2 cellular contexts compared by ENCODE assay signal in the genomic region with DNA sequence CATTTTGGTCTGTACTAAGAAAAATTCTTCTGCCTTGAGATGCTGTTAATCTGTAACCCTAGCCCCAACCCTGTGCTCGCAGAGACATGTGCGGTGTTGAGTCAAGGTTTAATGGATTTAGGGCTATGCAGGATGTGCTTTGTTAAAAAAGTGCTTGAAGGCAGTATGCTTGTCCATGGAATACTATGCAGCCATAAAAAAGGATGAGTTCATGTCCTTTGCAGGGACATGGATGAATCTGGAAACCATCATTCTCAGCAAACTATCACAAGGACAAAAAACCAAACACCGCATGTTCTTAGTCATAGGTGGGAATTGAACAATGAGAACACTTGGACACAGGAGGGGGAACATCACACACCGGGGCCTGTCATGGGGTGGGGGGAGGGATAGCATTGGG. TPM values are rescaled to one million over a fixed set of nuclear protein-coding genes. Genes with fewer than 3 reads are reported as not detected.
DNase-seq lines count a peak whose midpoint lies in the region; ATAC-seq, FAIRE-seq and TF ChIP-seq lines count a peak whose summit lies in the region.
"Not testable (repeated sequence)": the region's sequence is repeated elsewhere in the genome, so short reads cannot be mapped to it uniquely, and the experiment has no call there.

No MANE protein-coding gene starts in this region.

- H4K20me1 ChIP-seq in K562 (replicated peaks; ENCODE audit: control insufficient read depth, insufficient read depth, low read length): not testable (repeated sequence)

- not testable (repeated sequence) for H3K36me3 ChIP-seq in HEK293 (ENCODE audit: control insufficient read depth in 2 of 2, insufficient read depth in 1 of 2, low read length in 2 of 2); K562 (ENCODE audit: control insufficient read depth, insufficient read depth, low read length)

- not testable (repeated sequence) for H3K9me3 ChIP-seq in HEK293 (ENCODE audit: control insufficient read depth, insufficient read depth, low read depth, low read length); K562 (replicated peaks; ENCODE audit: control insufficient read depth, insufficient read depth, low read depth, low read length)

- not testable (repeated sequence) for TF ChIP-seq EP300 in K562 (IDR thresholded peaks at IDR 0.05; ENCODE audit: low read length)

- not testable (repeated sequence) for H3K4me2 ChIP-seq in K562 (ENCODE audit: insufficient read depth, low read length)

- ATAC-seq in K562: not testable (repeated sequence)

- not testable (repeated sequence) for H2AFZ ChIP-seq in K562 (ENCODE audit: low read depth, low read length)

- not testable (repeated sequence) for H3K27me3 ChIP-seq in K562 (ENCODE audit: control insufficient read depth in 2 of 2, insufficient read depth in 2 of 2, low read length in 2 of 2)

- DNase-seq in K562 (ENCODE audit: extremely low read depth in 1 of 4, low spot score in 3 of 4): not testable (repeated sequence)

- not testable (repeated sequence) for H3K4me1 ChIP-seq in HEK293 (ENCODE audit: control insufficient read depth, insufficient read depth, low read length); K562 (replicated peaks in 1 of 2; ENCODE audit: control insufficient read depth in 2 of 2, insufficient read depth in 2 of 2, low read length in 2 of 2)

- H3K27ac ChIP-seq in HEK293 (ENCODE audit: extremely low read depth, low read depth, low read length); K562 (ENCODE audit: extremely low read depth, low read depth, low read length): not testable (repeated sequence)

- H3K79me2 ChIP-seq in K562 (ENCODE audit: control insufficient read depth, insufficient read depth, low read length): not testable (repeated sequence)

- intact Hi-C loops in K562 (cut with micrococcal nuclease): not testable (repeated sequence)

- TF ChIP-seq CTCF in HEK293 (tag by site-specific recombination; IDR thresholded peaks at IDR 0.05); K562 (IDR thresholded peaks at IDR 0.05 in 2 of 3, conservative IDR thresholded peaks at IDR 0.05 in 1 of 3; ENCODE audit: insufficient read depth in 2 of 3, low read depth in 1 of 3, low read length in 3 of 3): not testable (repeated sequence)

- H3K4me3 ChIP-seq in HEK293 (ENCODE audit: low read depth, low read length); K562: not testable (repeated sequence)

- H3K9ac ChIP-seq in K562 (ENCODE audit: insufficient read depth in 1 of 2, low read depth in 2 of 2, low read length in 2 of 2): not testable (repeated sequence)

- not testable (repeated sequence) for TF ChIP-seq RAD21 in K562 (CRISPR knock-in tag; conservative IDR thresholded peaks at IDR 0.05 in 1 of 2, IDR thresholded peaks at IDR 0.05 in 1 of 2)

- BruUV-seq in K562 (replicated peaks; lab: Mats Ljungman, UMichigan): not testable (repeated sequence)

- FAIRE-seq in K562 (lab: Jason Lieb, UNC): not testable (repeated sequence)

- WGBS in K562 (ENCODE audit: insufficient coverage, low coverage, missing lambda C conversion rate): 51% methylated on average over 3 of the region's 4 CpGs

- CTCF ChIA-PET in HEK293 (lab: Yijun Ruan, JAX): interaction anchor here (4.3 kb wide), 1 partner anchor 7 kb away, joined by 51 read pairs; no protein-coding TSS in a partner anchor
- CTCF ChIA-PET in K562 (lab: Yijun Ruan, JAX; ENCODE audit: low intra/inter-chr PET ratio): not testable (repeated sequence)

- POLR2A ChIA-PET in HEK293 (lab: Yijun Ruan, JAX); K562 (lab: Yijun Ruan, JAX): not testable (repeated sequence)

- not testable (repeated sequence) for TF ChIP-seq POLR2A in K562 (conservative IDR thresholded peaks at IDR 0.05)

- in situ Hi-C loops in K562 (cut with MboI): not testable (repeated sequence)

- H3K9me1 ChIP-seq in K562 (ENCODE audit: control insufficient read depth, insufficient read depth, low read length): not testable (repeated sequence)

TF ChIP-seq in HEK293, 187 proteins besides CTCF, POLR2A, EP300 and RAD21:
- TF ChIP-seq ZNF146 (tag by site-specific recombination; IDR thresholded peaks at IDR 0.05): peak; percentile 94

TF ChIP-seq in K562, 482 proteins besides CTCF, POLR2A, EP300 and RAD21:
- TF ChIP-seq BCOR (IDR thresholded peaks at IDR 0.05): peak; percentile 70
- TF ChIP-seq ZNF146 (CRISPR knock-in tag; IDR thresholded peaks at IDR 0.05; ENCODE audit: unreplicated experiment): peak; percentile 86

RNA-seq across cellular contexts. Expression of a gene that starts 23.9 kb away (rescaled TPM):
- 0.39 and 0.48 TPM in 2 replicates for total RNA-seq in K562 (2011; cell fraction: chromatin; rRNA removed; ENCODE audit: low replicate concordance)
- not detected in 2 replicates for total RNA-seq in K562 (2011; cell fraction: nucleolus; rRNA removed)
- not detected in 2 replicates for total RNA-seq in K562 (2011; cell fraction: nucleoplasm; rRNA removed)
- not detected in 2 replicates for total RNA-seq in K562 (2014; rRNA removed)
- not detected in 2 replicates for total RNA-seq in K562 (2014; rRNA removed; fragmentation: Illumina TruSeq; extraction: Trizol)
- total RNA-seq in K562 (2015; rRNA removed; fragmentation: Illumina TruSeq; extraction: Trizol): 0.11 TPM in 1 of 2 replicates, not detected in the other
- 0.27 TPM in 1 of 2 replicates, not detected in the other for total RNA-seq in K562 (2021)
- polyA plus RNA-seq in K562 (2011; rRNA removed): not detected in 2 replicates
- polyA plus RNA-seq in K562 (2011; cell fraction: cytosol; rRNA removed): not detected in 2 replicates
- polyA plus RNA-seq in K562 (2011; cell fraction: nucleus; rRNA removed): 0.16 TPM in 1 of 2 replicates, not detected in the other
- not detected in 2 replicates for polyA plus RNA-seq in K562 (2012)
- 0.08 TPM in 1 of 2 replicates, not detected in the other for polyA plus RNA-seq in K562 (2014; fragmentation: Illumina TruSeq; extraction: Trizol)
- not detected for polyA plus RNA-seq in K562 (2014; fragmentation: Nextera tagmentation; extraction: Ambion mirVana)
- polyA plus RNA-seq in K562 (2014; rRNA removed): not detected in 2 replicates
- 0.11 TPM in 1 of 2 replicates, not detected in the other for polyA minus RNA-seq in K562 (2011; rRNA and poly(A)+ RNA removed)
- polyA minus RNA-seq in K562 (2011; cell fraction: cytosol; rRNA and poly(A)+ RNA removed): not detected in 2 replicates
- polyA minus RNA-seq in K562 (2011; cell fraction: nucleus; rRNA and poly(A)+ RNA removed): 0.33 TPM in 1 of 2 replicates, not detected in the other
